ENCODE assay signal across 10 cellular contexts in the genomic region with DNA sequence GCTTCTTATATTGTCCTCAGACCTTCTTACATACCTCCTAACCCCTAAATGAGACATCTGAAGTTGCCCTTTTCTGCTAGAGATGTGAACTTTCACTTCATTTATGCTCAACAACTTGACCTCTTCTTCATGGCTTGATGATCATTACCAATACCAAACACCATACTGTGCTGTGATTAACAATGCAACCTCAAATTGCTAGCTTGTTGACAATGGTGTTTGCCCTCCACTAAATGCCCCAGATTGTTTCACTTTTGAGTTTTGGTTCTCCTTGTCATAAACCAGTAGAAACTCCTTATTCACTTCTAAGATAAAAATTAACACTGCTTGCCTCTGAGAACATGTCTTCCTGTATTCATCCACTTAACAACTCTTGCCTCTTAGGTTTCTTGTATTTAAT. TPM values are rescaled to one million over a fixed set of nuclear protein-coding genes. Genes with fewer than 3 reads are reported as not detected.
A peak's percentile ranks its signal among the peaks of the same experiment; 100 is the strongest.
DNase-seq lines count a peak whose midpoint lies in the region; ATAC-seq and TF ChIP-seq lines count a peak whose summit lies in the region.
"Had no signal": no experiment of that assay in that cellular context is flagged by ENCODE, and none has a peak within 500 bp of the region (broad histone marks: within the 10 kb centered on the region; RNA-seq: fewer than 3 reads in every experiment).

No MANE protein-coding gene starts in this region.

- H3K4me1 ChIP-seq in KMS-11 (ENCODE audit: low read depth, poor library complexity, severe bottlenecking) = peaks cover 67% of the 10 kb centered on the region

- peak overlapping the region; percentile 82 for H3K27ac Mint-ChIP-seq in activated T-cell treated with anti-CD3 and anti-CD28 coated beads, Interleukin-2, amount 50 U/mL, for 72 hours
- peak overlapping the region; percentile 89 for H3K27ac Mint-ChIP-seq in stimulated activated naive CD8-positive, alpha-beta T cell treated with anti-CD3 and anti-CD28 coated beads, Interleukin-15, Interleukin-2, amounts not matched to agents 100 ng/mL and 50 ng/mL, for 24 hours

- peak overlapping the region; percentile 51 for H3K4me2 ChIP-seq in KMS-11

- no peaks in the 10 kb centered on the region for H3K27me3 ChIP-seq in KMS-11 (ENCODE audit: insufficient read depth, low read depth)

- no peak overlapping the region for H2AFZ ChIP-seq in KMS-11 (ENCODE audit: low read depth)

- no peaks in the 10 kb centered on the region for H3K36me3 ChIP-seq in KMS-11 (ENCODE audit: insufficient read depth)

- H3K27me3 Mint-ChIP-seq in activated T-cell treated with anti-CD3 and anti-CD28 coated beads, Interleukin-2, amount 50 U/mL, for 72 hours (ENCODE audit: low read depth) = no peaks in the 10 kb centered on the region
- no peaks in the 10 kb centered on the region for H3K27me3 Mint-ChIP-seq in stimulated activated naive CD8-positive, alpha-beta T cell treated with anti-CD3 and anti-CD28 coated beads, Interleukin-15, Interleukin-2, amounts not matched to agents 100 ng/mL and 50 ng/mL, for 24 hours

- ATAC-seq in activated T-cell treated with anti-CD3 and anti-CD28 coated beads, Interleukin-2, amount 50 U/mL, for 72 hours (replicated peaks in 1 of 2) = peak; percentile 43 to 44
- peak; percentile 60 for ATAC-seq in HG02642 (IDR thresholded peaks at IDR 0.05; ENCODE audit: poor library complexity, unreplicated experiment)
- ATAC-seq: left cardiac atrium had no signal

- H3K36me3 Mint-ChIP-seq in activated T-cell treated with anti-CD3 and anti-CD28 coated beads, Interleukin-2, amount 50 U/mL, for 72 hours (ENCODE audit: insufficient read depth in 2 of 2) = peaks cover 7 to 8% of the 10 kb centered on the region in 2 donors
- peaks cover 5% of the 10 kb centered on the region for H3K36me3 Mint-ChIP-seq in stimulated activated naive CD8-positive, alpha-beta T cell treated with anti-CD3 and anti-CD28 coated beads, Interleukin-15, Interleukin-2, amounts not matched to agents 100 ng/mL and 50 ng/mL, for 24 hours (ENCODE audit: low read depth)

- H3K79me2 ChIP-seq in KMS-11 (ENCODE audit: insufficient read depth, low read depth) = peaks cover 80% of the 10 kb centered on the region

- no peak overlapping the region for H3K4me3 ChIP-seq in KMS-11 (IDR thresholded peaks at IDR 0.05; ENCODE audit: insufficient read depth, low read depth, low read length)

- peaks cover 4% of the 10 kb centered on the region; the same call in 1 of the 2 replicates for H4K20me1 ChIP-seq in KMS-11 (ENCODE audit: insufficient read depth)

- DNase-seq in activated T-cell treated with anti-CD3 and anti-CD28 coated beads, Interleukin-2, amount 50 U/mL, for 72 hours = no peak
- DNase-seq in activated T-cell treated with anti-CD3 and anti-CD28 coated beads for 4 hours (no peak), NCI-H1092 treated with DMSO at 0.1 percent for 48 hours (lab: John Stamatoyannopoulos, UW) (no peak), HT-29 (ENCODE audit: low spot score) (no peak)
- no peak for DNase-seq in stimulated activated naive CD4-positive, alpha-beta T cell treated with Interleukin-2 at 50 U/mL for 16 hours (lab: John Stamatoyannopoulos, UW)
- DNase-seq: HCEC 1CT, left cardiac atrium had no signal

- peak overlapping the region; percentile 70 to 79 for H3K4me3 Mint-ChIP-seq in activated T-cell treated with anti-CD3 and anti-CD28 coated beads, Interleukin-2, amount 50 U/mL, for 72 hours
- peak overlapping the region; percentile 71 for H3K4me3 Mint-ChIP-seq in stimulated activated naive CD8-positive, alpha-beta T cell treated with anti-CD3 and anti-CD28 coated beads, Interleukin-15, Interleukin-2, amounts not matched to agents 100 ng/mL and 50 ng/mL, for 24 hours

- no peak for TF ChIP-seq CTCF in KMS-11 (conservative IDR thresholded peaks at IDR 0.05; ENCODE audit: low read depth, low read length)

- no peaks in the 10 kb centered on the region for H3K4me1 Mint-ChIP-seq in activated T-cell treated with anti-CD3 and anti-CD28 coated beads, Interleukin-2, amount 50 U/mL, for 72 hours (ENCODE audit: low read depth)
- H3K4me1 Mint-ChIP-seq in stimulated activated naive CD8-positive, alpha-beta T cell treated with anti-CD3 and anti-CD28 coated beads, Interleukin-15, Interleukin-2, amounts not matched to agents 100 ng/mL and 50 ng/mL, for 24 hours (ENCODE audit: low read depth) = no peaks in the 10 kb centered on the region

- no peaks in the 10 kb centered on the region for H3K9me3 Mint-ChIP-seq in activated T-cell treated with anti-CD3 and anti-CD28 coated beads, Interleukin-2, amount 50 U/mL, for 72 hours
- H3K9me3 Mint-ChIP-seq in stimulated activated naive CD8-positive, alpha-beta T cell treated with anti-CD3 and anti-CD28 coated beads, Interleukin-15, Interleukin-2, amounts not matched to agents 100 ng/mL and 50 ng/mL, for 24 hours = no peaks in the 10 kb centered on the region

- H3K27ac ChIP-seq in KMS-11 = peak overlapping the region; percentile 17; the same call in 1 of the 2 replicates

- H3K9ac ChIP-seq in KMS-11 = no peak overlapping the region

RNA-seq across cellular contexts. Expression of gene JAK1, which starts 5.6 kb away (rescaled TPM):
- total RNA-seq in activated T-cell treated with anti-CD3 and anti-CD28 coated beads, Interleukin-2, amount 50 U/mL, for 72 hours = 100 to 1,000 TPM; 169 to 185 TPM
- total RNA-seq in HT-29 (2014; rRNA removed; shearing (Covaris generic)) = 20.2 and 29.1 TPM in 2 replicates
